In the genomic region with DNA sequence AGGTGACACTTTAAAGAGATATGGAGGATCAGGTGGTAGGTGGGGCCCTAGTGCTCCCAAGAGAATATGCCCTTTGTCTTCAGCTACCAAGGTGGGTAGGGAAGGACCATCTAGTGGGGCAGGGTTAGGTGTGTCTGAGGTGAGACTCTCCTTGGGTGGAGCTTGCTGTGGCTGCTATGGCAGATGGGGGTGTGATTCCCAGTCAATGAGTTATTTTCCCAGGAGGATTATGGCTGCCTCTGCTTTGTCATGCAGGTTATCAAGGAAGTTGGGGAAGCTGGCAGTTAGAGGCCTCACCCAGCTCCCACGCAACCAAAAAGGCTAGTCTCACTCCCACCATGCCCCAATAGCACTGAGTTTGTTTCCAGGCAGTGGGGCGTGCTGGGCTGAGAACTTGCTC, we compare ENCODE assay signal across 16 cellular contexts. TPM values are rescaled to one million over a fixed set of nuclear protein-coding genes. Genes with fewer than 3 reads are reported as not detected.
DNase-seq lines count a peak whose midpoint lies in the region; FAIRE-seq and TF ChIP-seq lines count a peak whose summit lies in the region.
"Had no signal": no experiment of that assay in that cellular context is flagged by ENCODE, and none has a peak within 500 bp of the region (broad histone marks: within the 10 kb centered on the region; RNA-seq: fewer than 3 reads in every experiment).

No MANE protein-coding gene starts in this region.

- no peak overlapping the region for H3K4me3 ChIP-seq in H1 (ENCODE audit: extremely low read depth in 1 of 4, insufficient read depth in 2 of 4, low read depth in 3 of 4, low read length in 4 of 4)
- H3K4me3 ChIP-seq: PC-9, SJSA1 had no signal

- H3K56ac ChIP-seq in H1 (replicated peaks; ENCODE audit: insufficient read length, low read depth, low read length): no peak overlapping the region

- no peaks in the 10 kb centered on the region for H3K36me3 ChIP-seq in H1 (ENCODE audit: control insufficient read depth in 2 of 4, insufficient read depth in 4 of 4, low read length in 3 of 4)
- H3K36me3 ChIP-seq: SJSA1 had no signal

- no peak overlapping the region for H3K23ac ChIP-seq in H1 (ENCODE audit: insufficient read length)

- H3K23me2 ChIP-seq in H1 (ENCODE audit: low read depth, low read length): no peaks in the 10 kb centered on the region

- 80% methylated on average over 1 of the region's 2 CpGs; no CpG with 5 or more reads in 1 of the 2 experiments for whole genome bisulfite sequencing in H1 (ENCODE audit: extremely low coverage in 1 of 2, insufficient coverage in 1 of 2, insufficient read length in 1 of 2, insufficient replicate concordance in 2 of 2, low coverage in 1 of 2, low lambda C conversion rate in 2 of 2, missing lambda C conversion rate in 1 of 2), 2 experiments

- no peak for TF ChIP-seq POLR2A in H1 (IDR thresholded peaks at IDR 0.05; ENCODE audit: control extremely low read depth in 1 of 2, low read depth in 2 of 2, low read length in 2 of 2)

- peaks cover 0 to 5% (median 2%) of the 10 kb centered on the region in 4 experiments; a peak in 2 of 7 replicates for H3K4me1 ChIP-seq in H1 (replicated peaks in 1 of 4; ENCODE audit: control insufficient read depth in 3 of 4, insufficient read depth in 4 of 4, low read length in 3 of 4)
- H3K4me1 ChIP-seq: SJSA1 had no signal

- no peak for TF ChIP-seq EP300 in H1 (IDR thresholded peaks at IDR 0.05; ENCODE audit: borderline replicate concordance in 1 of 2, low read depth in 2 of 2, low read length in 2 of 2)

- no peak overlapping the region for H2BK15ac ChIP-seq in H1 (ENCODE audit: low read length)

- H4K91ac ChIP-seq in H1 (replicated peaks; ENCODE audit: insufficient read length, low read length): no peak overlapping the region

- no peak overlapping the region for H3K4me2 ChIP-seq in H1 (ENCODE audit: insufficient read depth in 1 of 2, low read depth in 2 of 2, low read length in 2 of 2)
- H3K4me2 ChIP-seq: PC-9 had no signal

- POLR2A ChIA-PET in H1 (lab: Charles Lee; ENCODE audit: partially characterized antibody): interaction anchor here (0.6 kb wide), 1 partner anchor 171 kb away, joined by 3 read pairs; no protein-coding TSS in a partner anchor

- CTCF ChIA-PET in H1 (lab: Charles Lee; ENCODE audit: partially characterized antibody): interaction anchor here (0.6 to 1.6 kb wide), 4 partner anchors 148 to 1220 kb away, joined by 3 to 4 read pairs (median 3); no protein-coding TSS in a partner anchor

- TF ChIP-seq CTCF in H1 (IDR thresholded peaks at IDR 0.05; ENCODE audit: control extremely low read depth in 1 of 3, insufficient read depth in 1 of 3, low read depth in 1 of 3, low read length in 3 of 3): no peak

- no peak overlapping the region for H4K8ac ChIP-seq in H1 (ENCODE audit: extremely low read depth, insufficient read depth, low read length)

- H4K5ac ChIP-seq in H1 (ENCODE audit: insufficient read length, low read depth, low read length): no peak overlapping the region

- no peaks in the 10 kb centered on the region for H3K79me2 ChIP-seq in H1 (ENCODE audit: control insufficient read depth in 1 of 2, insufficient read depth in 2 of 2, low read length in 2 of 2)

- no peaks in the 10 kb centered on the region for H3K27me3 ChIP-seq in H1 (replicated peaks in 1 of 4; ENCODE audit: control insufficient read depth in 3 of 4, extremely low read depth in 1 of 4, insufficient read depth in 3 of 4, low read length in 3 of 4)
- H3K27me3 ChIP-seq: SJSA1 had no signal

- DNase-seq in NCI-H82 (lab: John Stamatoyannopoulos, UW): peak; percentile 3
- no peak for DNase-seq in NCI-H82 treated with DMSO at 0.1 percent for 48 hours (lab: John Stamatoyannopoulos, UW; ENCODE audit: unreplicated experiment)
- DNase-seq in NCI-H345 (lab: John Stamatoyannopoulos, UW): peak; percentile 21
- no peak for DNase-seq in H1 (ENCODE audit: low read depth in 1 of 2, low spot score in 2 of 2)
- DNase-seq in COR-L47 (lab: John Stamatoyannopoulos, UW): no peak
- DNase-seq in KG1 (lab: John Stamatoyannopoulos, UW): no peak
- no peak for DNase-seq in NCI-H187 treated with DMSO at 0.1 percent for 48 hours (lab: John Stamatoyannopoulos, UW)
- DNase-seq in RCC 7860 (ENCODE audit: low spot score): no peak
- DNase-seq: 8988T; CD8-positive, alpha-beta memory T cell; NCI-H1417; NCI-H2029; NCI-H526 treated with DMSO at 0.1 percent for 48 hours; PC-9 had no signal

- H2AK5ac ChIP-seq in H1 (ENCODE audit: low read depth, low read length): no peak overlapping the region

- H3K27ac ChIP-seq in H1 (ENCODE audit: low read depth, low read length): no peak overlapping the region
- H3K27ac ChIP-seq: PC-9, SJSA1 had no signal

- FAIRE-seq in H1 (lab: Jason Lieb, UNC) (no peak), RCC 7860 (lab: Jason Lieb, UNC) (no peak)
- FAIRE-seq: H54 had no signal

- H3K14ac ChIP-seq in H1 (ENCODE audit: insufficient read length): no peak overlapping the region

- no peaks in the 10 kb centered on the region for H4K20me1 ChIP-seq in H1 (replicated peaks in 1 of 2; ENCODE audit: control insufficient read depth in 1 of 2, insufficient read depth in 2 of 2, low read length in 2 of 2)

- H3K18ac ChIP-seq in H1 (ENCODE audit: extremely low read depth, low read length): no peak overlapping the region

- H2AFZ ChIP-seq in H1 (ENCODE audit: low read length): no peak overlapping the region
- H2AFZ ChIP-seq: PC-9 had no signal

- H3K9me3 ChIP-seq in H1 (ENCODE audit: insufficient read depth in 2 of 2, low read depth in 1 of 2, low read length in 1 of 2): no peaks in the 10 kb centered on the region; a peak in 1 of 4 replicates
- H3K9me3 ChIP-seq: SJSA1 had no signal

- H3K4ac ChIP-seq in H1 (replicated peaks; ENCODE audit: insufficient read length, low read depth, low read length): no peak overlapping the region

- H3K79me1 ChIP-seq in H1 (ENCODE audit: low read depth, low read length): no peaks in the 10 kb centered on the region

- no peak overlapping the region for H3K9ac ChIP-seq in H1 (replicated peaks in 1 of 4; ENCODE audit: extremely low read depth in 1 of 4, low read depth in 3 of 4, low read length in 3 of 4)

- no peak for TF ChIP-seq RAD21 in H1 (IDR thresholded peaks at IDR 0.05 in 1 of 2, conservative IDR thresholded peaks at IDR 0.05 in 1 of 2; ENCODE audit: low read depth in 2 of 2, low read length in 2 of 2)

- no peak overlapping the region for H2BK5ac ChIP-seq in H1 (ENCODE audit: low read depth, low read length)

- no peak overlapping the region for H2BK20ac ChIP-seq in H1 (ENCODE audit: low read length)

- no peak overlapping the region for H2BK12ac ChIP-seq in H1 (ENCODE audit: low read depth, low read length)

- H2BK120ac ChIP-seq in H1 (replicated peaks; ENCODE audit: low read depth, low read length): no peak overlapping the region

TF ChIP-seq in H1, 55 proteins besides CTCF, POLR2A, EP300 and RAD21:
- no peak for TF ChIP-seq SAP30 (IDR thresholded peaks at IDR 0.05; ENCODE audit: insufficient read depth, insufficient replicate concordance, low read length)
- TF ChIP-seq YY1 (IDR thresholded peaks at IDR 0.05; ENCODE audit: low read depth, low read length): peak; percentile 81
- TF ChIP-seq RNF2 (IDR thresholded peaks at IDR 0.05; ENCODE audit: borderline replicate concordance, low read depth, low read length, missing control alignments, poor library complexity, severe bottlenecking): no peak

RNA-seq across cellular contexts. Expression of gene SPIN2A, which starts 18.0 kb away (rescaled TPM):
- 4.2 and 4.5 TPM in 2 replicates for total RNA-seq in H1 (2021; fragmentation: NEBNext Ultra II Directional; extraction: Animal tissue kit (Norgen Biotek cat#: 25700))
- 2.5 and 3.2 TPM in 2 replicates for polyA plus RNA-seq in H1 (2011; rRNA removed)
- 3.6 TPM for polyA plus RNA-seq in H1 (2011; cell fraction: cytosol; rRNA removed)
- polyA plus RNA-seq in H1 (2011; cell fraction: nucleus; rRNA removed): 4.9 TPM
- 4.3 to 6.3 TPM (median 4.6 TPM) in 4 replicates for polyA plus RNA-seq in H1 (2012, experiment 1 of 2)
- 1.2 TPM for polyA plus RNA-seq in H1 (2012, experiment 2 of 2)
- polyA plus RNA-seq in H1 (2013, experiment 1 of 2): 4.1 TPM
- polyA plus RNA-seq in H1 (2013, experiment 2 of 2): 3.8 TPM
- polyA minus RNA-seq in H1 (2011; rRNA and poly(A)+ RNA removed): 2.5 and 3.4 TPM in 2 replicates
- polyA minus RNA-seq in H1 (2011; cell fraction: cytosol; rRNA and poly(A)+ RNA removed): 2.9 TPM
- polyA minus RNA-seq in H1 (2011; cell fraction: nucleus; rRNA and poly(A)+ RNA removed): 4.9 TPM

RNA-seq across cellular contexts. Expression of gene SPIN2B, which starts 33.8 kb away (rescaled TPM):
- total RNA-seq in H1 (2021; fragmentation: NEBNext Ultra II Directional; extraction: Animal tissue kit (Norgen Biotek cat#: 25700)): 12.2 and 12.8 TPM in 2 replicates
- 5.4 and 7.4 TPM in 2 replicates for polyA plus RNA-seq in H1 (2011; rRNA removed)
- 10.6 TPM for polyA plus RNA-seq in H1 (2011; cell fraction: cytosol; rRNA removed)
- polyA plus RNA-seq in H1 (2011; cell fraction: nucleus; rRNA removed): 19.1 TPM
- polyA plus RNA-seq in H1 (2012, experiment 1 of 2): 8.9 to 13.1 TPM (median 11.8 TPM) in 4 replicates
- polyA plus RNA-seq in H1 (2012, experiment 2 of 2): 5.6 TPM
- polyA plus RNA-seq in H1 (2013, experiment 1 of 2): 8.2 TPM
- 7.9 TPM for polyA plus RNA-seq in H1 (2013, experiment 2 of 2)
- 6.8 and 7.3 TPM in 2 replicates for polyA minus RNA-seq in H1 (2011; rRNA and poly(A)+ RNA removed)
- polyA minus RNA-seq in H1 (2011; cell fraction: cytosol; rRNA and poly(A)+ RNA removed): 12.8 TPM
- polyA minus RNA-seq in H1 (2011; cell fraction: nucleus; rRNA and poly(A)+ RNA removed): 20.4 TPM

Comparison
In these comparisons a context has a peak if more than half of its experiments do, and no peak if none do; other contexts are left out.
1. DNase-seq: peak in NCI-H82 (single experiment) and NCI-H345 (single experiment); none in NCI-H82 treated with DMSO at 0.1 percent for 48 hours (single experiment), H1 (0 of 2), COR-L47 (single experiment), KG1 (single experiment), NCI-H187 treated with DMSO at 0.1 percent for 48 hours (single experiment) and RCC 7860 (single experiment).